8 cellular contexts compared by ENCODE assay signal in genomic region chr6:3063733-3064700, GRCh38. TPM values are rescaled to one million over a fixed set of nuclear protein-coding genes. Genes with fewer than 3 reads are reported as not detected.
DNase-seq lines count a peak whose midpoint lies in the region; ATAC-seq and TF ChIP-seq lines count a peak whose summit lies in the region.

No MANE protein-coding gene starts in this region.

- DNase-seq in ACHN (peak; percentile 91), NCI-H2227 (lab: John Stamatoyannopoulos, UW; ENCODE audit: unreplicated experiment) (peak; percentile 97), cerebellar cortex (ENCODE audit: low spot score) (peak; percentile 87), kidney epithelial cell (ENCODE audit: low read depth) (peak; percentile 65)
- DNase-seq in activated CD4-positive, alpha-beta T cell treated with anti-CD3 and anti-CD28 coated beads for 1 hour: peak; percentile 90
- DNase-seq in stimulated activated CD4-positive, alpha-beta T cell treated with anti-CD3 and anti-CD28 coated beads, Interleukin-15, amount 100 ng/mL, for 24 hours: peak; percentile 95

- no peak for TF ChIP-seq CTCF in kidney epithelial cell (IDR thresholded peaks at IDR 0.05; ENCODE audit: insufficient read depth, low read length, poor library complexity, severe bottlenecking)

- peak overlapping the region; percentile 74 for H3K4me3 ChIP-seq in kidney epithelial cell (ENCODE audit: low read depth, low read length)

- no peaks in the 10 kb centered on the region for H3K27me3 ChIP-seq in kidney epithelial cell (ENCODE audit: control insufficient read depth, insufficient read depth, low read length)

- in situ Hi-C loops in ACHN (cut with HindIII; ENCODE audit: low pct_ligation_motif_present, low pct_unique_long_range_greater_than_20kb, low sequenced_read_pairs): no loop called here

- no peaks in the 10 kb centered on the region for H3K36me3 ChIP-seq in kidney epithelial cell (ENCODE audit: control insufficient read depth, insufficient read depth, low read length)

- ATAC-seq in GM18861 (IDR thresholded peaks at IDR 0.05; ENCODE audit: unreplicated experiment): peak; percentile 56
- ATAC-seq in HG03066 (IDR thresholded peaks at IDR 0.05; ENCODE audit: low read depth, unreplicated experiment): peak; percentile 55

RNA-seq across cellular contexts. Expression of gene RIPK1, which starts 4.3 kb away (rescaled TPM):
- total RNA-seq in kidney epithelial cell: 20.5 and 22.6 TPM in 2 replicates

RNA-seq across cellular contexts. Expression of gene BPHL, which starts 54.5 kb away (rescaled TPM):
- total RNA-seq in kidney epithelial cell: 26.6 and 29.1 TPM in 2 replicates

Comparison
In these comparisons a context has a peak if more than half of its experiments do, and no peak if none do; other contexts are left out.
1. Peak in every context shown above with its lines: DNase-seq, ATAC-seq and H3K4me3 ChIP-seq.